ENCODE assay signal across 8 cellular contexts in genomic region chr5:61280205-61280604, GRCh38. TPM values are rescaled to one million over a fixed set of nuclear protein-coding genes. Genes with fewer than 3 reads are reported as not detected.
DNase-seq lines count a peak whose midpoint lies in the region; ATAC-seq and TF ChIP-seq lines count a peak whose summit lies in the region.

No MANE protein-coding gene starts in this region.

- H3K27me3 Mint-ChIP-seq in Calu3 (ENCODE audit: unreplicated experiment), result no peaks in the 10 kb centered on the region

- H3K27ac Mint-ChIP-seq in Calu3 (ENCODE audit: unreplicated experiment), result peak overlapping the region; percentile 56

- DNase-seq in Calu3, result peak; percentile 70
- DNase-seq in NCI-H446 treated with DMSO at 0.1 percent for 48 hours (lab: John Stamatoyannopoulos, UW), result peak; percentile 83
- peak; percentile 95 for DNase-seq in epithelial cell of esophagus (ENCODE audit: low read depth)
- no peak for DNase-seq in effector memory CD4-positive, alpha-beta T cell
- no peak for DNase-seq in UCSD-AML1 (lab: John Stamatoyannopoulos, UW; ENCODE audit: unreplicated experiment)
- DNase-seq in stimulated activated CD4-positive, alpha-beta T cell treated with anti-CD3 and anti-CD28 coated beads, Interleukin-4, amount 100 ng/mL, for 24 hours, result no peak
- DNase-seq in anterior cingulate cortex (lab: John Stamatoyannopoulos, UW), result no peak

- BruUV-seq in Calu3 (replicated peaks; lab: Mats Ljungman, UMichigan), result no TSS peak

- peaks cover 5% of the 10 kb centered on the region for H3K4me1 ChIP-seq in effector memory CD4-positive, alpha-beta T cell (ENCODE audit: control insufficient read depth, insufficient read depth, low read length, poor library complexity, severe bottlenecking)

- CTCF ChIA-PET in Calu3 (lab: Charles Lee), result interaction anchor here (0.6 to 1.7 kb wide), 8 partner anchors 11 to 1372 kb away, joined by 3 to 7 read pairs (median 4); no protein-coding TSS in a partner anchor

- peak overlapping the region; percentile 8 for H3K4me3 Mint-ChIP-seq in Calu3 (ENCODE audit: low read depth, unreplicated experiment)

- intact Hi-C loops in Calu3 (cut with micrococcal nuclease; ENCODE audit: unreplicated experiment), result no loop called here

- H3K27me3 ChIP-seq in effector memory CD4-positive, alpha-beta T cell (replicated peaks; ENCODE audit: control insufficient read depth, insufficient read depth, low read length, poor library complexity, severe bottlenecking), result no peaks in the 10 kb centered on the region

- no peak overlapping the region for H3K4me3 ChIP-seq in epithelial cell of esophagus (ENCODE audit: low read length)
- H3K4me3 ChIP-seq in effector memory CD4-positive, alpha-beta T cell (ENCODE audit: insufficient read depth, low read depth, low read length, poor library complexity, severe bottlenecking), result no peak overlapping the region

- no peak overlapping the region for H3K27ac ChIP-seq in effector memory CD4-positive, alpha-beta T cell (ENCODE audit: insufficient read depth, low read length, poor library complexity, severe bottlenecking)

- peak; percentile 45 for ATAC-seq in HG02885 (IDR thresholded peaks at IDR 0.05; ENCODE audit: poor library complexity, unreplicated experiment)

- peaks cover 13% of the 10 kb centered on the region for H3K36me3 Mint-ChIP-seq in Calu3 (ENCODE audit: insufficient read depth, unreplicated experiment)

- no peaks in the 10 kb centered on the region for H3K36me3 ChIP-seq in effector memory CD4-positive, alpha-beta T cell (ENCODE audit: control insufficient read depth, insufficient read depth, low read length)

- no peaks in the 10 kb centered on the region for H3K9me3 Mint-ChIP-seq in Calu3 (ENCODE audit: low read depth, unreplicated experiment)

- peaks cover 35% of the 10 kb centered on the region for H3K4me1 Mint-ChIP-seq in Calu3 (ENCODE audit: low read depth, unreplicated experiment)

- H3K9me3 ChIP-seq in effector memory CD4-positive, alpha-beta T cell (ENCODE audit: control insufficient read depth, low read length), result no peaks in the 10 kb centered on the region

- TF ChIP-seq CTCF in Calu3 (IDR thresholded peaks at IDR 0.05; ENCODE audit: unreplicated experiment) (no peak), epithelial cell of esophagus (IDR thresholded peaks at IDR 0.05; ENCODE audit: insufficient read depth, low read depth, low read length, missing control alignments) (no peak)

RNA-seq across cellular contexts. Expression of gene ZSWIM6, which starts 51.9 kb away (rescaled TPM):
- total RNA-seq in Calu3 (2022), result 13.2 and 14.7 TPM in 2 replicates

Comparison
In these comparisons a context has a peak if more than half of its experiments do, and no peak if none do; other contexts are left out.
1. DNase-seq: peak in Calu3 (single experiment), NCI-H446 treated with DMSO at 0.1 percent for 48 hours (single experiment) and epithelial cell of esophagus (single experiment); none in effector memory CD4-positive, alpha-beta T cell (0 of 3), UCSD-AML1 (single experiment), stimulated activated CD4-positive, alpha-beta T cell treated with anti-CD3 and anti-CD28 coated beads, Interleukin-4, amount 100 ng/mL, for 24 hours (single experiment) and anterior cingulate cortex (0 of 58).